In genomic region chr12:77535734-77536133, GRCh38 we compare ENCODE assay signal across 18 cellular contexts.
"Had no signal": no experiment of that assay in that cellular context is flagged by ENCODE, and none has a peak within 500 bp of the region (broad histone marks: within the 10 kb centered on the region; RNA-seq: fewer than 3 reads in every experiment).

No MANE protein-coding gene starts in this region.

- ATAC-seq: Panc1, SK-N-SH treated with all-trans-retinoic acid at 6 μM for 48 hours had no signal

- DNase-seq: KBM-7, MV-4-11, NCI-H1048, NCI-H1105, NCI-H1417, NCI-H1436 treated with DMSO at 0.1 percent for 48 hours, NCI-H1694, NCI-H1930, NCI-H2081, NCI-H2107, NCI-H2227 treated with DMSO at 0.1 percent for 48 hours, NCI-H524 treated with DMSO at 0.1 percent for 48 hours, NCI-H69, NCI-H774, SHP77 had no signal

- H3K27ac ChIP-seq: RWPE1 had no signal
